In genomic region chr20:61430228-61430624, GRCh38 we compare ENCODE assay signal across 17 cellular contexts.
"Had no signal": no experiment of that assay in that cellular context is flagged by ENCODE, and none has a peak within 500 bp of the region (broad histone marks: within the 10 kb centered on the region; RNA-seq: fewer than 3 reads in every experiment).

No MANE protein-coding gene starts in this region.

- H3K4me1 ChIP-seq: body of pancreas, lower lobe of right lung, parathyroid adenoma, sigmoid colon, testis had no signal

- H3K9me3 ChIP-seq: body of pancreas, lower lobe of right lung, sigmoid colon, testis had no signal

- H3K9ac ChIP-seq: parathyroid adenoma had no signal

- ATAC-seq: activated T-cell treated with anti-CD3 and anti-CD28 coated beads, Interleukin-2, amount 50 U/mL, for 4 hours; body of pancreas; left cardiac atrium; lower lobe of right lung; natural killer cell; stimulated activated memory B cell treated with anti-CD40 and anti-IgM and Interleukin-4, amounts not matched to agents 10 μg/mL and 1 μg/mL and 100 μg/mL, for 72 hours had no signal

- H3K36me3 ChIP-seq: lower lobe of right lung, sigmoid colon had no signal

- H3K27ac ChIP-seq: body of pancreas, dorsolateral prefrontal cortex, lower lobe of right lung, parathyroid adenoma, sigmoid colon, testis had no signal

- H3K79me2 ChIP-seq: parathyroid adenoma had no signal

- H3K4me3 ChIP-seq: body of pancreas, dorsolateral prefrontal cortex, lower lobe of right lung, sigmoid colon, testis had no signal

- DNase-seq: activated CD4-positive, alpha-beta T cell treated with anti-CD3 and anti-CD28 coated beads, Interleukin-2, amount 10 ng/mL, durations not matched to agents 7 days and 5 days; activated CD4-positive, CD25-positive, alpha-beta regulatory T cell; activated CD8-positive, alpha-beta memory T cell treated with anti-CD3 and anti-CD28 coated beads, Interleukin-2, amount 50 U/mL, for 4 hours; activated naive CD4-positive, alpha-beta T cell treated with anti-CD3 and anti-CD28 coated beads for 36 hours; activated T-cell treated with anti-CD3 and anti-CD28 coated beads, Interleukin-2, amount 50 U/mL, for 4 hours; body of pancreas; caudate nucleus; immature natural killer cell; left cardiac atrium; lower lobe of right lung; natural killer cell; sigmoid colon; stimulated activated CD4-positive, alpha-beta T cell treated with anti-CD3 and anti-CD28 coated beads, Interleukin-4, amount 100 ng/mL, for 4 hours; testis had no signal

- H3K27me3 ChIP-seq: body of pancreas, testis had no signal
